29 cellular contexts compared by ENCODE assay signal in the genomic region with DNA sequence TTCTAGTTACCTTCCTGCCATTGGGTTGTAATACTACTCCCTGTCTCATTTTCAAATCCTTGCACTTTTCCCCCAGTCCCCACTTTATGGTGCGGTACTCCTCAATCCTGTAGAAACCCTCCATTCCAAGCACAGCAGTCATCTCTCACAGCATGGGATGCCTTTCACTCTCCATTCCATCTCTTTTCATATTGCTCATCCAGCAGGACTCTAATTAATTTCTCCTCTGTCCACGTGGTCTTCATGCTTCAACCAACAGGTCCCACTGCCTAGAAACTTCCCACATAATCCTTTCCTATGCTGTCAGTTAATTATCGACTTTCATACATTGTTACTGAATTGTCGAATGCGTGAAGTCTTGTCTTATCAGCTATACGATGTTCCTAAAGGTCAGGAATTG.
A peak's percentile ranks its signal among the peaks of the same experiment; 100 is the strongest.
DNase-seq lines count a peak whose midpoint lies in the region; ATAC-seq and TF ChIP-seq lines count a peak whose summit lies in the region.
"Had no signal": no experiment of that assay in that cellular context is flagged by ENCODE, and none has a peak within 500 bp of the region (broad histone marks: within the 10 kb centered on the region; RNA-seq: fewer than 3 reads in every experiment).

No MANE protein-coding gene starts in this region.

- H3K4me3 ChIP-seq in choroid plexus epithelial cell (ENCODE audit: low read depth, low read length): no peak overlapping the region
- H3K4me3 ChIP-seq: BLaER1, colonic mucosa, GM12878, HAP-1, SK-N-MC had no signal

- no peak overlapping the region for H3K4me3 Mint-ChIP-seq in nephron
- H3K4me3 Mint-ChIP-seq in stimulated activated naive CD8-positive, alpha-beta T cell treated with anti-CD3 and anti-CD28 coated beads, Interleukin-15, amount 100 ng/mL, for 72 hours: no peak overlapping the region
- H3K4me3 Mint-ChIP-seq: effector memory CD8-positive, alpha-beta T cell had no signal

- intact Hi-C loops in posterior cingulate gyrus (cut with DNase I): no loop called here

- TF ChIP-seq CTCF in choroid plexus epithelial cell (conservative IDR thresholded peaks at IDR 0.05; ENCODE audit: low read depth, low read length) (no peak), nephron (IDR thresholded peaks at IDR 0.05; ENCODE audit: unreplicated experiment in 3 of 3) (no peak)

- peaks cover 38% of the 10 kb centered on the region for H3K4me1 Mint-ChIP-seq in nephron
- peaks cover 11% of the 10 kb centered on the region for H3K4me1 Mint-ChIP-seq in stimulated activated naive CD8-positive, alpha-beta T cell treated with anti-CD3 and anti-CD28 coated beads, Interleukin-15, amount 100 ng/mL, for 72 hours

- no peaks in the 10 kb centered on the region for H3K9me3 Mint-ChIP-seq in nephron
- H3K9me3 Mint-ChIP-seq in stimulated activated naive CD8-positive, alpha-beta T cell treated with anti-CD3 and anti-CD28 coated beads, Interleukin-15, amount 100 ng/mL, for 72 hours: no peaks in the 10 kb centered on the region
- H3K9me3 Mint-ChIP-seq: effector memory CD8-positive, alpha-beta T cell had no signal

- H3K27me3 Mint-ChIP-seq in nephron (ENCODE audit: low read depth): peaks cover 7% of the 10 kb centered on the region
- H3K27me3 Mint-ChIP-seq in stimulated activated naive CD8-positive, alpha-beta T cell treated with anti-CD3 and anti-CD28 coated beads, Interleukin-15, amount 100 ng/mL, for 72 hours: no peaks in the 10 kb centered on the region
- H3K27me3 Mint-ChIP-seq: effector memory CD8-positive, alpha-beta T cell had no signal

- ATAC-seq in SK-N-SH treated with all-trans-retinoic acid at 6 μM for 48 hours (peak; percentile 5; the same call in 2 of the 3 replicates), HG03457 (IDR thresholded peaks at IDR 0.05; ENCODE audit: unreplicated experiment) (no peak)
- ATAC-seq in stimulated activated naive CD8-positive, alpha-beta T cell treated with anti-CD3 and anti-CD28 coated beads, Interleukin-15, amount 100 ng/mL, for 72 hours: no peak
- ATAC-seq: effector memory CD8-positive, alpha-beta T cell; foreskin keratinocyte; GM12878; left colon had no signal

- in situ Hi-C loops in KBM-7 (cut with MboI; ENCODE audit: low pct_unique_long_range_greater_than_20kb, low sequenced_read_pairs): no loop called here

- DNase-seq in Ammon's horn (ENCODE audit: low spot score) (peak; percentile 14), choroid plexus epithelial cell (ENCODE audit: low read depth) (peak; percentile 46), posterior cingulate gyrus (no peak), KBM-7 (no peak)
- DNase-seq in stimulated activated naive CD8-positive, alpha-beta T cell treated with anti-CD3 and anti-CD28 coated beads, Interleukin-15, amount 100 ng/mL, for 72 hours: no peak
- DNase-seq: activated CD4-positive, alpha-beta T cell treated with anti-CD3 and anti-CD28 coated beads for 4 hours; activated T-cell treated with anti-CD3 and anti-CD28 coated beads for 4 hours; colonic mucosa; COR-L47; effector memory CD8-positive, alpha-beta T cell; foreskin keratinocyte; Karpas-422; left colon; mesendoderm; NCI-H1694; NCI-H2171; NCI-H510A; nucleus accumbens; small intestine; stimulated activated CD8-positive, alpha-beta memory T cell treated with anti-CD3 and anti-CD28 coated beads, Interleukin-4, amount 100 ng/mL, for 48 hours; T-helper 2 cell; trophoblast cell had no signal

- peak overlapping the region in 2 of 3 experiments; percentile 8 to 47 for H3K27ac Mint-ChIP-seq in nephron
- H3K27ac Mint-ChIP-seq in stimulated activated naive CD8-positive, alpha-beta T cell treated with anti-CD3 and anti-CD28 coated beads, Interleukin-15, amount 100 ng/mL, for 72 hours: no peak overlapping the region
- H3K27ac Mint-ChIP-seq: effector memory CD8-positive, alpha-beta T cell had no signal

- H3K36me3 Mint-ChIP-seq in nephron (ENCODE audit: low read depth): peaks cover 55% of the 10 kb centered on the region

TF ChIP-seq in SK-N-SH treated with all-trans-retinoic acid at 6 μM for 48 hours, 23 proteins besides CTCF, POLR2A, EP300 and RAD21:
- TF ChIP-seq GLIS3 (CRISPR knock-in tag; IDR thresholded peaks at IDR 0.05): no peak
- no peak for TF ChIP-seq ISL1 (CRISPR knock-in tag; IDR thresholded peaks at IDR 0.05)
- TF ChIP-seq SNAI2 (CRISPR knock-in tag; IDR thresholded peaks at IDR 0.05): no peak
- 0 out of 2 replicates have a peak, but pooled peaks have one; percentile 32 for TF ChIP-seq CSDC2 (CRISPR knock-in tag; IDR thresholded peaks at IDR 0.05)
- TF ChIP-seq PPARA (CRISPR knock-in tag; IDR thresholded peaks at IDR 0.05; ENCODE audit: borderline replicate concordance): no peak

Comparison
In these comparisons a context has a peak if more than half of its experiments do, and no peak if none do; other contexts are left out.
1. DNase-seq: peak in Ammon's horn (single experiment) and choroid plexus epithelial cell (single experiment); none in posterior cingulate gyrus (0 of 10), stimulated activated naive CD8-positive, alpha-beta T cell treated with anti-CD3 and anti-CD28 coated beads, Interleukin-15, amount 100 ng/mL, for 72 hours (0 of 2) and KBM-7 (single experiment).
2. H3K27ac Mint-ChIP-seq: peak in nephron (2 of 3); none in stimulated activated naive CD8-positive, alpha-beta T cell treated with anti-CD3 and anti-CD28 coated beads, Interleukin-15, amount 100 ng/mL, for 72 hours (0 of 2).